Comparison of ENCODE assay signal across 1 cellular context in genomic region chr17:45131616-45132301, GRCh38.
TF ChIP-seq lines count a peak whose summit lies in the region.

No MANE protein-coding gene starts in this region.

TF ChIP-seq in H1, 55 proteins besides CTCF, POLR2A, EP300 and RAD21:
- no peak for TF ChIP-seq SIRT6 (IDR thresholded peaks at IDR 0.05; ENCODE audit: low read length)
- no peak for TF ChIP-seq CHD1 (IDR thresholded peaks at IDR 0.05; ENCODE audit: low read depth, low read length)
- no peak for TF ChIP-seq RBBP5 (IDR thresholded peaks at IDR 0.05; ENCODE audit: borderline replicate concordance, low read depth, low read length)
- no peak for TF ChIP-seq CHD2 (IDR thresholded peaks at IDR 0.05; ENCODE audit: low read length)
- peak; percentile 52; the same call in 1 of the 2 replicates for TF ChIP-seq YY1 (IDR thresholded peaks at IDR 0.05; ENCODE audit: low read depth, low read length)
- TF ChIP-seq TAF7 (optimal IDR thresholded peaks at IDR 0.05; ENCODE audit: borderline replicate concordance, low read depth, low read length): no peak
- TF ChIP-seq TBP (IDR thresholded peaks at IDR 0.05; ENCODE audit: low read depth, low read length): no peak
- TF ChIP-seq FOSL1 (IDR thresholded peaks at IDR 0.05; ENCODE audit: insufficient read depth, low read depth, low read length): no peak
- no peak for TF ChIP-seq GTF2F1 (IDR thresholded peaks at IDR 0.05; ENCODE audit: borderline replicate concordance, low read depth, low read length)
- no peak for TF ChIP-seq SRF (IDR thresholded peaks at IDR 0.05; ENCODE audit: low read depth, low read length)
- TF ChIP-seq CBX8 (IDR thresholded peaks at IDR 0.05; ENCODE audit: borderline replicate concordance, low read depth, low read length): no peak
- TF ChIP-seq BACH1 (IDR thresholded peaks at IDR 0.05; ENCODE audit: low read length): no peak
- TF ChIP-seq HDAC2 (IDR thresholded peaks at IDR 0.05; ENCODE audit: borderline replicate concordance in 1 of 2, low read depth in 2 of 2, low read length in 2 of 2): 0 out of 4 replicates have a peak, but pooled peaks of 1 of the 2 experiments have one; percentile 50
- no peak for TF ChIP-seq ZNF274 (IDR thresholded peaks at IDR 0.05; ENCODE audit: borderline replicate concordance, extremely low read depth, low read length)
- no peak for TF ChIP-seq TCF12 (IDR thresholded peaks at IDR 0.05; ENCODE audit: low read depth, low read length)
- no peak for TF ChIP-seq SIX5 (IDR thresholded peaks at IDR 0.05; ENCODE audit: low read depth, low read length)
- no peak for TF ChIP-seq CTBP2 (IDR thresholded peaks at IDR 0.05; ENCODE audit: borderline replicate concordance, insufficient read depth, insufficient read length, low read length)
- TF ChIP-seq CBX5 (IDR thresholded peaks at IDR 0.05; ENCODE audit: low read depth, low read length): no peak
- TF ChIP-seq RFX5 (IDR thresholded peaks at IDR 0.05; ENCODE audit: borderline replicate concordance, low read depth, low read length): no peak
- TF ChIP-seq TAF1 (IDR thresholded peaks at IDR 0.05; ENCODE audit: low read depth, low read length): no peak
- no peak for TF ChIP-seq NRF1 (IDR thresholded peaks at IDR 0.05; ENCODE audit: low read depth, low read length)
- no peak for TF ChIP-seq NANOG (IDR thresholded peaks at IDR 0.05; ENCODE audit: insufficient read depth, low read depth, low read length, poor library complexity, severe bottlenecking)
- TF ChIP-seq CEBPB (IDR thresholded peaks at IDR 0.05; ENCODE audit: low read depth, low read length): no peak
- TF ChIP-seq EGR1 (IDR thresholded peaks at IDR 0.05; ENCODE audit: borderline replicate concordance, low read depth, low read length): no peak
- no peak for TF ChIP-seq ATF2 (IDR thresholded peaks at IDR 0.05; ENCODE audit: low read length)
- peak; percentile 72; the same call in 1 of the 2 replicates for TF ChIP-seq KDM5A (IDR thresholded peaks at IDR 0.05; ENCODE audit: low read length)
- TF ChIP-seq CHD7 (IDR thresholded peaks at IDR 0.05; ENCODE audit: insufficient replicate concordance, low read length): no peak
- TF ChIP-seq ASH2L (IDR thresholded peaks at IDR 0.05; ENCODE audit: low read length): peak; percentile 25
- no peak for TF ChIP-seq JUND (IDR thresholded peaks at IDR 0.05; ENCODE audit: low read length)
- peak; percentile 52 for TF ChIP-seq KDM4A (IDR thresholded peaks at IDR 0.05; ENCODE audit: low read depth, low read length, severe bottlenecking)
- peak; percentile 40; the same call in 1 of the 2 replicates for TF ChIP-seq GABPA (IDR thresholded peaks at IDR 0.05; ENCODE audit: borderline replicate concordance, insufficient read depth, low read length)
- peak; percentile 85; the same call in 1 of the 2 replicates for TF ChIP-seq RXRA (IDR thresholded peaks at IDR 0.05; ENCODE audit: insufficient read depth, low read depth, low read length)
- TF ChIP-seq SAP30 (IDR thresholded peaks at IDR 0.05; ENCODE audit: insufficient read depth, insufficient replicate concordance, low read length): no peak
- no peak for TF ChIP-seq MAX (IDR thresholded peaks at IDR 0.05)
- peak; percentile 73 for TF ChIP-seq KDM1A (IDR thresholded peaks at IDR 0.05; ENCODE audit: borderline replicate concordance, low read length)
